ENCODE assay signal across 1 cellular context in the genomic region with DNA sequence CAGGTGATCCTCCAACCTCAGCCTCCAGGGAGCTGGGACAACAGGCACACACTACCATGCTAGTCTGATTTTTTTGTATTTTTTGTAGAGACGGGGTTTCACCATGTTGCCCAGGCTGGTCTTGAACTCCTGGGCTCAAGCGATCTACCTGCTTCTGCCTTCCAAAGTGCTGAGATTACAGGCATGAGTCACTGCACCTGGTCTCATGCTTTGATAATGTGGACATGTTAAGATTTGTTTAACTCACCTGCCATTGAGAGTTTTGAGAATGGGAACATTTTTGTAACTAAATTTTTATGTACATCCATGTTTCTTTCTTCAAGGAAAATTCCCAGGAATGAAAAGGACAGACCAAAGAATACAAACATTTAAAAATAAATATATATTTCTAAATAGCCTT.
TF ChIP-seq lines count a peak whose summit lies in the region.

No MANE protein-coding gene starts in this region.

TF ChIP-seq in HepG2, 621 proteins besides CTCF, POLR2A, EP300 and RAD21 (continued from another document):
- TF ChIP-seq, protein P1, sequence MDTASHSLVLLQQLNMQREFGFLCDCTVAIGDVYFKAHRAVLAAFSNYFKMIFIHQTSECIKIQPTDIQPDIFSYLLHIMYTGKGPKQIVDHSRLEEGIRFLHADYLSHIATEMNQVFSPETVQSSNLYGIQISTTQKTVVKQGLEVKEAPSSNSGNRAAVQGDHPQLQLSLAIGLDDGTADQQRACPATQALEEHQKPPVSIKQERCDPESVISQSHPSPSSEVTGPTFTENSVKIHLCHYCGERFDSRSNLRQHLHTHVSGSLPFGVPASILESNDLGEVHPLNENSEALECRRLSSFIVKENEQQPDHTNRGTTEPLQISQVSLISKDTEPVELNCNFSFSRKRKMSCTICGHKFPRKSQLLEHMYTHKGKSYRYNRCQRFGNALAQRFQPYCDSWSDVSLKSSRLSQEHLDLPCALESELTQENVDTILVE (CRISPR knock-in tag; IDR thresholded peaks at IDR 0.05) = no peak
- no peak for TF ChIP-seq SUZ12 (IDR thresholded peaks at IDR 0.05; ENCODE audit: low read depth, low read length)
- TF ChIP-seq, protein P2, sequence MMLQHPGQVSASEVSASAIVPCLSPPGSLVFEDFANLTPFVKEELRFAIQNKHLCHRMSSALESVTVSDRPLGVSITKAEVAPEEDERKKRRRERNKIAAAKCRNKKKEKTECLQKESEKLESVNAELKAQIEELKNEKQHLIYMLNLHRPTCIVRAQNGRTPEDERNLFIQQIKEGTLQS (CRISPR knock-in tag; IDR thresholded peaks at IDR 0.05) = no peak
TF ChIP-seq in HepG2: peak in this region for 4.
